ENCODE assay signal across 8 cellular contexts in genomic region chr13:33787051-33787591, GRCh38. TPM values are rescaled to one million over a fixed set of nuclear protein-coding genes. Genes with fewer than 3 reads are reported as not detected.
DNase-seq lines count a peak whose midpoint lies in the region; ATAC-seq and TF ChIP-seq lines count a peak whose summit lies in the region.

No MANE protein-coding gene starts in this region.

- peaks cover 19 to 33% (median 29%) of the 10 kb centered on the region in 3 donors for H3K4me1 Mint-ChIP-seq in CD8-positive, alpha-beta memory T cell

- H3K9me2 ChIP-seq in OCI-LY1 (ENCODE audit: low read depth, low read length), result no peaks in the 10 kb centered on the region

- H3K27ac ChIP-seq in CD8-positive, alpha-beta memory T cell (ENCODE audit: low read depth, low read length), result no peak overlapping the region
- H3K27ac ChIP-seq in OCI-LY1 (ENCODE audit: low read depth, low read length, poor library complexity, severe bottlenecking), result peak overlapping the region; percentile 99
- H3K27ac ChIP-seq in suprapubic skin, result no peak overlapping the region

- H4K20me1 ChIP-seq in OCI-LY1 (ENCODE audit: insufficient read depth, low read length), result no peaks in the 10 kb centered on the region

- H3K36me3 Mint-ChIP-seq in CD8-positive, alpha-beta memory T cell, result peaks cover 3 to 4% (median 3%) of the 10 kb centered on the region in 3 donors

- peak overlapping the region; percentile 75 to 98 (median 90) for H3K27ac Mint-ChIP-seq in CD8-positive, alpha-beta memory T cell

- H3K4me3 Mint-ChIP-seq in CD8-positive, alpha-beta memory T cell, result peak overlapping the region; percentile 86 to 94 (median 89)

- no peak for TF ChIP-seq EP300 in suprapubic skin (IDR thresholded peaks at IDR 0.05)

- ATAC-seq in GM21447 (IDR thresholded peaks at IDR 0.05; ENCODE audit: unreplicated experiment) (peak; percentile 70), esophagus mucosa (peak; percentile 26), omental fat pad (ENCODE audit: low FRiP score) (no peak)

- H3K27me3 ChIP-seq in CD8-positive, alpha-beta memory T cell (ENCODE audit: insufficient read depth, low read length, poor library complexity, severe bottlenecking), result no peaks in the 10 kb centered on the region
- H3K27me3 ChIP-seq in OCI-LY1 (ENCODE audit: insufficient read depth, low read length) (no peaks in the 10 kb centered on the region), suprapubic skin (no peaks in the 10 kb centered on the region)

- peak overlapping the region; percentile 94 for H3K9ac ChIP-seq in OCI-LY1 (ENCODE audit: low read length)

- peaks cover 7% of the 10 kb centered on the region for H3K4me1 ChIP-seq in CD8-positive, alpha-beta memory T cell (ENCODE audit: insufficient read depth, low read length)
- H3K4me1 ChIP-seq in OCI-LY1 (ENCODE audit: insufficient read depth, low read length, severe bottlenecking), result peaks cover 57% of the 10 kb centered on the region
- peaks cover 7% of the 10 kb centered on the region for H3K4me1 ChIP-seq in suprapubic skin

- peaks cover 0 to 8% (median 0%) of the 10 kb centered on the region in 5 donors for H3K9me3 Mint-ChIP-seq in CD8-positive, alpha-beta memory T cell

- no peaks in the 10 kb centered on the region for H3K36me3 ChIP-seq in CD8-positive, alpha-beta memory T cell (ENCODE audit: insufficient read depth, low read length)
- no peaks in the 10 kb centered on the region for H3K36me3 ChIP-seq in OCI-LY1 (ENCODE audit: insufficient read depth, low read length)
- H3K36me3 ChIP-seq in suprapubic skin, result no peaks in the 10 kb centered on the region

- H3K79me2 ChIP-seq in OCI-LY1 (ENCODE audit: insufficient read depth, low read length), result no peaks in the 10 kb centered on the region

- H2AFZ ChIP-seq in OCI-LY1 (ENCODE audit: low read length), result no peak overlapping the region

- H3K27me3 Mint-ChIP-seq in CD8-positive, alpha-beta memory T cell, result peaks cover 4% of the 10 kb centered on the region in 2 donors

- H3K4me3 ChIP-seq in CD8-positive, alpha-beta memory T cell (ENCODE audit: low read length), result peak overlapping the region; percentile 74
- H3K4me3 ChIP-seq in OCI-LY1 (ENCODE audit: low read depth, low read length, poor library complexity, severe bottlenecking) (peak overlapping the region; percentile 49), suprapubic skin (peak overlapping the region; percentile 44)

- WGBS in suprapubic skin, result 32% methylated on average over 6 of the region's 6 CpGs

- CTCF ChIA-PET in CD8-positive, alpha-beta memory T cell (lab: Charles Lee), result interaction anchor here (0.7 kb wide), 1 partner anchor 241 kb away, joined by 3 read pairs; no protein-coding TSS in a partner anchor

- TF ChIP-seq CTCF in OCI-LY1 (IDR thresholded peaks at IDR 0.05; ENCODE audit: low read length), result no peak
- TF ChIP-seq CTCF in suprapubic skin (IDR thresholded peaks at IDR 0.05), result no peak
- no peak for TF ChIP-seq CTCF in omental fat pad (IDR thresholded peaks at IDR 0.05)

- TF ChIP-seq POLR2A in suprapubic skin (IDR thresholded peaks at IDR 0.05), result no peak

- H3F3A ChIP-seq in OCI-LY1 (ENCODE audit: insufficient read depth, low read length), result no peaks in the 10 kb centered on the region

- H3K4me2 ChIP-seq in OCI-LY1 (ENCODE audit: low read length), result peak overlapping the region; percentile 71

- POLR2A ChIA-PET in CD8-positive, alpha-beta memory T cell (lab: Charles Lee), result interaction anchor here (1.0 kb wide), 1 partner anchor 10 kb away, joined by 4 read pairs; no protein-coding TSS in a partner anchor

- peak in 2 of 5 donors; percentile 36 for DNase-seq in CD8-positive, alpha-beta memory T cell
- no peak for DNase-seq in suprapubic skin (ENCODE audit: low spot score in 2 of 2)
- no peak for DNase-seq in omental fat pad (ENCODE audit: low spot score)
- no peak for DNase-seq in DMS79 (lab: John Stamatoyannopoulos, UW)
- no peak for DNase-seq in islet precursor cell

- no peaks in the 10 kb centered on the region for H3K9me3 ChIP-seq in CD8-positive, alpha-beta memory T cell (ENCODE audit: low read length)
- 0 out of 2 replicates have a peak, but pooled peaks cover 3% of the 10 kb centered on the region for H3K9me3 ChIP-seq in OCI-LY1 (ENCODE audit: low read length)
- H3K9me3 ChIP-seq in suprapubic skin, result no peaks in the 10 kb centered on the region

RNA-seq across cellular contexts. Expression of gene RFC3, which starts 30.8 kb away (rescaled TPM):
- 10 to 100 TPM; 58.0 to 59.2 TPM for total RNA-seq in CD8-positive, alpha-beta memory T cell
- polyA plus RNA-seq in CD8-positive, alpha-beta memory T cell, result 3.4 TPM
- total RNA-seq in esophagus mucosa (7.5 TPM), suprapubic skin (10 to 100 TPM; 10.7 to 25.8 (median 12.2) TPM), omental fat pad (10 to 100 TPM in 1 of 4 donors, 1 to 10 TPM in 3; 5.7 to 15.1 (median 7.9) TPM)
